Comparison of ENCODE assay signal across 10 cellular contexts in genomic region chr11:110297726-110298297, GRCh38. TPM values are rescaled to one million over a fixed set of nuclear protein-coding genes. Genes with fewer than 3 reads are reported as not detected.
DNase-seq lines count a peak whose midpoint lies in the region; ATAC-seq and TF ChIP-seq lines count a peak whose summit lies in the region.
"Had no signal": no experiment of that assay in that cellular context is flagged by ENCODE, and none has a peak within 500 bp of the region (broad histone marks: within the 10 kb centered on the region; RNA-seq: fewer than 3 reads in every experiment).

No MANE protein-coding gene starts in this region.

- no peaks in the 10 kb centered on the region for H3K27me3 Mint-ChIP-seq in endodermal cell (ENCODE audit: insufficient read depth)
- H3K27me3 Mint-ChIP-seq in natural killer cell treated with Interleukin-12 subunit alpha and Interleukin-12 subunit beta and Interleukin-15 and Interleukin-18, amount 100 ng/mL, for 72 hours, result no peaks in the 10 kb centered on the region

- H3F3A ChIP-seq in GM23248 (ENCODE audit: insufficient read depth), result peaks cover 23% of the 10 kb centered on the region

- no peaks in the 10 kb centered on the region for H3K9me3 ChIP-seq in GM23248 (ENCODE audit: low read depth)
- H3K9me3 ChIP-seq in Panc1 (ENCODE audit: control insufficient read depth, insufficient read depth, low read depth, low read length), result no peaks in the 10 kb centered on the region
- H3K9me3 ChIP-seq in endodermal cell (ENCODE audit: control insufficient read depth, low read length), result peaks cover 25% of the 10 kb centered on the region
- no peaks in the 10 kb centered on the region for H3K9me3 ChIP-seq in vagina

- no peaks in the 10 kb centered on the region for H4K20me1 ChIP-seq in GM23248 (ENCODE audit: insufficient read depth)

- H3K4me3 Mint-ChIP-seq in endodermal cell, result peak overlapping the region; percentile 77
- H3K4me3 Mint-ChIP-seq in natural killer cell treated with Interleukin-12 subunit alpha and Interleukin-12 subunit beta and Interleukin-15 and Interleukin-18, amount 100 ng/mL, for 72 hours, result peak overlapping the region; percentile 70

- peak overlapping the region; percentile 86 for H3K27ac Mint-ChIP-seq in endodermal cell
- peak overlapping the region in 1 of 2 donors; percentile 10 for H3K27ac Mint-ChIP-seq in natural killer cell treated with Interleukin-12 subunit alpha and Interleukin-12 subunit beta and Interleukin-15 and Interleukin-18, amount 100 ng/mL, for 72 hours

- H3K9ac ChIP-seq in GM23248 (peak overlapping the region; percentile 99), endodermal cell (ENCODE audit: extremely low read depth, low read length, poor library complexity, severe bottlenecking) (peak overlapping the region; percentile 51)
- H3K9ac ChIP-seq: KMS-11 had no signal

- intact Hi-C loops in Panc1 (cut with micrococcal nuclease; ENCODE audit: unreplicated experiment), result loop anchor here (5.0 kb wide), 1 partner anchor 134 kb away; no protein-coding TSS in a partner anchor
- intact Hi-C loops in vagina (cut with DNase I), result no loop called here
- intact Hi-C loops in posterior cingulate gyrus (cut with DNase I), result loop anchor here (5.0 kb wide), 3 partner anchors 79 to 134 kb away; no protein-coding TSS in a partner anchor

- in situ Hi-C loops in GM23248 (cut with MboI), result no loop called here
- in situ Hi-C loops in Panc1 (cut with HindIII; ENCODE audit: low pct_unique_long_range_greater_than_20kb, low sequenced_read_pairs), result no loop called here

- H3K4me3 ChIP-seq in GM23248, result 0 out of 2 replicates have a peak overlapping the region, but pooled peaks have one; percentile 12
- no peak overlapping the region for H3K4me3 ChIP-seq in Panc1 (ENCODE audit: low read depth in 2 of 2, low read length in 2 of 2)
- H3K4me3 ChIP-seq in endodermal cell (ENCODE audit: low read length), result peak overlapping the region; percentile 81
- H3K4me3 ChIP-seq in vagina, result no peak overlapping the region

- CTCF ChIA-PET in Panc1 (lab: Charles Lee), result interaction anchor here (0.6 to 1.1 kb wide), 2 partner anchors 9 to 79 kb away, joined by 3 read pairs; no protein-coding TSS in a partner anchor

- TF ChIP-seq CTCF in Panc1 (IDR thresholded peaks at IDR 0.05) (no peak), endodermal cell (conservative IDR thresholded peaks at IDR 0.05) (no peak), vagina (IDR thresholded peaks at IDR 0.05) (no peak)

- DNase-seq in GM23248 (peak; percentile 40), Panc1 (ENCODE audit: low read depth, low spot score) (no peak), endodermal cell (no peak), NCI-H2029 treated with DMSO at 0.1 percent for 48 hours (lab: John Stamatoyannopoulos, UW) (no peak), vagina (ENCODE audit: extremely low spot score in 2 of 2) (no peak), posterior cingulate gyrus (no peak)
- DNase-seq in natural killer cell treated with Interleukin-12 subunit alpha and Interleukin-12 subunit beta and Interleukin-15 and Interleukin-18, amount 100 ng/mL, for 72 hours (ENCODE audit: low spot score), result no peak
- DNase-seq: amygdala had no signal

- peaks cover 23% of the 10 kb centered on the region for H3K9me3 Mint-ChIP-seq in endodermal cell
- no peaks in the 10 kb centered on the region for H3K9me3 Mint-ChIP-seq in natural killer cell treated with Interleukin-12 subunit alpha and Interleukin-12 subunit beta and Interleukin-15 and Interleukin-18, amount 100 ng/mL, for 72 hours

- 72 to 76% methylated on average over 3 of the region's 3 CpGs for WGBS in GM23248 (ENCODE audit: low coverage in 1 of 2, low lambda C conversion rate in 2 of 2, missing lambda C conversion rate in 2 of 2), 2 experiments
- WGBS in endodermal cell (ENCODE audit: insufficient coverage in 1 of 2, insufficient read length in 1 of 2), 2 experiments, result 26 to 80% methylated on average over 2 of the region's 3 CpGs

- ATAC-seq in Panc1, result no peak
- ATAC-seq in natural killer cell treated with Interleukin-12 subunit alpha and Interleukin-12 subunit beta and Interleukin-15 and Interleukin-18, amount 100 ng/mL, for 72 hours, result no peak
- ATAC-seq in HG02884 (IDR thresholded peaks at IDR 0.05; ENCODE audit: unreplicated experiment), result no peak

- peak overlapping the region; percentile 70 for H2AFZ ChIP-seq in GM23248

- peaks cover 6% of the 10 kb centered on the region for H3K36me3 Mint-ChIP-seq in endodermal cell (ENCODE audit: low read depth)
- peaks cover 5% of the 10 kb centered on the region for H3K36me3 Mint-ChIP-seq in natural killer cell treated with Interleukin-12 subunit alpha and Interleukin-12 subunit beta and Interleukin-15 and Interleukin-18, amount 100 ng/mL, for 72 hours

- H3K4me1 Mint-ChIP-seq in endodermal cell, result peaks cover 43% of the 10 kb centered on the region
- H3K4me1 Mint-ChIP-seq in natural killer cell treated with Interleukin-12 subunit alpha and Interleukin-12 subunit beta and Interleukin-15 and Interleukin-18, amount 100 ng/mL, for 72 hours (ENCODE audit: low read depth in 2 of 2), result peaks cover 14 to 26% of the 10 kb centered on the region in 2 donors

- H3K27ac ChIP-seq in GM23248 (peak overlapping the region; percentile 98), Panc1 (ENCODE audit: low read length) (peak overlapping the region; percentile 98), endodermal cell (ENCODE audit: low read depth, low read length) (no peak overlapping the region), vagina (no peak overlapping the region)
- H3K27ac ChIP-seq: KMS-11 had no signal

- no peak for TF ChIP-seq POLR2A in vagina (IDR thresholded peaks at IDR 0.05)

- POLR2A ChIA-PET in Panc1 (lab: Charles Lee), result no interaction called here

- H3K36me3 ChIP-seq in GM23248 (ENCODE audit: low read depth) (no peaks in the 10 kb centered on the region), Panc1 (ENCODE audit: control insufficient read depth, insufficient read depth, low read length) (no peaks in the 10 kb centered on the region; the same call in 1 of the 2 replicates), endodermal cell (ENCODE audit: control insufficient read depth, insufficient read depth, low read length) (no peaks in the 10 kb centered on the region), vagina (no peaks in the 10 kb centered on the region)

- H3K4me2 ChIP-seq in GM23248 (ENCODE audit: unreplicated experiment), result peak overlapping the region; percentile 66

- H3K9me2 ChIP-seq in GM23248 (ENCODE audit: insufficient read depth), result no peaks in the 10 kb centered on the region

- H3K79me2 ChIP-seq in GM23248 (ENCODE audit: insufficient read depth), result peaks cover 33% of the 10 kb centered on the region

- H3K27me3 ChIP-seq in GM23248 (replicated peaks; ENCODE audit: insufficient read depth) (no peaks in the 10 kb centered on the region), Panc1 (ENCODE audit: control insufficient read depth, insufficient read depth, low read length) (no peaks in the 10 kb centered on the region), endodermal cell (ENCODE audit: control insufficient read depth, insufficient read depth, low read length, poor library complexity, severe bottlenecking) (no peaks in the 10 kb centered on the region), vagina (no peaks in the 10 kb centered on the region)

- H3K4me1 ChIP-seq in GM23248 (ENCODE audit: insufficient read depth) (peaks cover 35% of the 10 kb centered on the region), Panc1 (ENCODE audit: control insufficient read depth, insufficient read depth, low read length) (peaks cover 28% of the 10 kb centered on the region), endodermal cell (ENCODE audit: control insufficient read depth, insufficient read depth, low read length) (peaks cover 3% of the 10 kb centered on the region), vagina (peaks cover 32% of the 10 kb centered on the region)

- BruUV-seq in Panc1 (replicated peaks; lab: Mats Ljungman, UMichigan), result no TSS peak

RNA-seq across cellular contexts. Expression of gene RDX, which starts 1.4 kb away (rescaled TPM):
- 68.3 and 69.5 TPM in 2 replicates for total RNA-seq in GM23248 (2014; rRNA removed; shearing (Covaris generic))
- 95.4 and 116 TPM in 2 replicates for polyA plus RNA-seq in GM23248 (2016; fragmentation: Nextera tagmentation; extraction: Ambion mirVana)
- total RNA-seq in Panc1 (2021; ENCODE audit: unreplicated experiment) (200 TPM), endodermal cell (100 to 1,000 TPM; 121 to 127 TPM), vagina (55.0 TPM)
- 109 TPM for polyA plus RNA-seq in Panc1 (2012; ENCODE audit: insufficient read length)
- polyA plus RNA-seq in endodermal cell (2013, experiment 1 of 2), result 120 TPM
- 141 TPM for polyA plus RNA-seq in endodermal cell (2013, experiment 2 of 2)
- 100 to 1,000 TPM in 1 of 2 donors, 10 to 100 TPM in 1; 78.0 to 161 TPM for total RNA-seq in natural killer cell treated with Interleukin-12 subunit alpha and Interleukin-12 subunit beta and Interleukin-15 and Interleukin-18, amount 100 ng/mL, for 72 hours

Comparison
In these comparisons a context has a peak if more than half of its experiments do, and no peak if none do; other contexts are left out.
1. H3K27ac ChIP-seq: peak in GM23248 (single experiment) and Panc1 (single experiment); none in endodermal cell (single experiment) and vagina (single experiment).
2. H3K4me3 ChIP-seq: peak in GM23248 (single experiment) and endodermal cell (single experiment); none in Panc1 (0 of 2) and vagina (0 of 2).